ENCODE assay signal across 11 cellular contexts in the genomic region with DNA sequence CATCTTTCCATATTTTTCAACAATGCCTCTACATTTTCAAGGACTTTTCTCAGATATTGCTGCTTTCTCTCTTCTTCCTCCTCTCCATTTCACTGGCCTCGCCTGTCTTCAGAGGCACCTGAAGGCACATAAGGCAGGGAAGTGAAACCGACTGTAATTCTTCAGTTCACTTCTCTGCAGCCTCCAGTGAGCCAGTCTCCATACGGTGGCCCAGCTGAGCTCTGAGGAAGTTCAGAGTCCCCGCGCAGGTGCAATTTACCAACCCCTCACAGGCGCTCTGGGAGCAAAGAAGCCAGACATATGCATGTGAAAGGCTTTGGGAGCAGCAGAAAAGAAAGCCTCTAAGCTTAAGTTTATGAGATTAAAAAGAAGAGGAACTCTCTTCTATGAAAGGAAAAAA. TPM values are rescaled to one million over a fixed set of nuclear protein-coding genes. Genes with fewer than 3 reads are reported as not detected.
DNase-seq lines count a peak whose midpoint lies in the region; ATAC-seq and TF ChIP-seq lines count a peak whose summit lies in the region.
"Had no signal": no experiment of that assay in that cellular context is flagged by ENCODE, and none has a peak within 500 bp of the region (broad histone marks: within the 10 kb centered on the region; RNA-seq: fewer than 3 reads in every experiment).

No MANE protein-coding gene starts in this region.

- H3K27me3 ChIP-seq in BLaER1, result no peaks in the 10 kb centered on the region
- no peaks in the 10 kb centered on the region for H3K27me3 ChIP-seq in Caco-2 (replicated peaks; ENCODE audit: control insufficient read depth, insufficient read depth, low read length)

- H3K27ac Mint-ChIP-seq in Caco-2 (ENCODE audit: unreplicated experiment), result no peak overlapping the region
- no peak overlapping the region for H3K27ac Mint-ChIP-seq in activated T-cell treated with anti-CD3 and anti-CD28 coated beads, Interleukin-2, amount 50 U/mL, for 24 hours
- H3K27ac Mint-ChIP-seq in activated CD4-positive, alpha-beta memory T cell treated with anti-CD3 and anti-CD28 coated beads for 36 hours, result no peak overlapping the region

- H3K27ac ChIP-seq in BLaER1, result no peak overlapping the region

- BruUV-seq in Caco-2 (replicated peaks; lab: Mats Ljungman, UMichigan), result no TSS peak

- H3K4me2 ChIP-seq in BLaER1, result peak overlapping the region; percentile 59

- H3K4me3 Mint-ChIP-seq in Caco-2 (ENCODE audit: unreplicated experiment), result no peak overlapping the region
- no peak overlapping the region for H3K4me3 Mint-ChIP-seq in activated T-cell treated with anti-CD3 and anti-CD28 coated beads, Interleukin-2, amount 50 U/mL, for 24 hours
- no peak overlapping the region for H3K4me3 Mint-ChIP-seq in activated CD4-positive, alpha-beta memory T cell treated with anti-CD3 and anti-CD28 coated beads for 36 hours

- H3K9me3 ChIP-seq in BLaER1 (no peaks in the 10 kb centered on the region), Caco-2 (no peaks in the 10 kb centered on the region)

- intact Hi-C loops in Caco-2 (cut with micrococcal nuclease; ENCODE audit: unreplicated experiment), result no loop called here
- intact Hi-C loops in activated CD4-positive, alpha-beta memory T cell treated with anti-CD3 and anti-CD28 coated beads for 36 hours (cut with micrococcal nuclease), result no loop called here

- H3K36me3 ChIP-seq in BLaER1, result no peaks in the 10 kb centered on the region
- no peaks in the 10 kb centered on the region for H3K36me3 ChIP-seq in Caco-2 (ENCODE audit: control insufficient read depth, insufficient read depth, low read length)

- H3K4me1 ChIP-seq in BLaER1 (peaks cover 38% of the 10 kb centered on the region), Caco-2 (no peaks in the 10 kb centered on the region)

- no peak overlapping the region for H3K9ac ChIP-seq in BLaER1

- H3K9me3 Mint-ChIP-seq in Caco-2 (ENCODE audit: unreplicated experiment), result no peaks in the 10 kb centered on the region
- no peaks in the 10 kb centered on the region for H3K9me3 Mint-ChIP-seq in activated T-cell treated with anti-CD3 and anti-CD28 coated beads, Interleukin-2, amount 50 U/mL, for 24 hours
- H3K9me3 Mint-ChIP-seq in activated CD4-positive, alpha-beta memory T cell treated with anti-CD3 and anti-CD28 coated beads for 36 hours, result no peaks in the 10 kb centered on the region

- TF ChIP-seq CTCF in Caco-2 (IDR thresholded peaks at IDR 0.05; ENCODE audit: insufficient read depth in 1 of 2, low read depth in 1 of 2, low read length in 1 of 2, severe bottlenecking in 1 of 2, unreplicated experiment in 1 of 2), result no peak

- CTCF ChIA-PET in Caco-2 (lab: Charles Lee), result no interaction called here
- CTCF ChIA-PET in activated CD4-positive, alpha-beta memory T cell treated with anti-CD3 and anti-CD28 coated beads for 36 hours (lab: Charles Lee), result no interaction called here

- H3K4me3 ChIP-seq in BLaER1, result no peak overlapping the region
- no peak overlapping the region for H3K4me3 ChIP-seq in Caco-2 (ENCODE audit: low read depth, low read length)

- ATAC-seq in GM19328 (IDR thresholded peaks at IDR 0.05; ENCODE audit: unreplicated experiment), result peak; percentile 97
- peak; percentile 100 for ATAC-seq in HG02885 (IDR thresholded peaks at IDR 0.05; ENCODE audit: poor library complexity, unreplicated experiment)
- ATAC-seq: HCT116 had no signal

- DNase-seq in NCI-H69 (lab: John Stamatoyannopoulos, UW) (peak; percentile 67), Caco-2 (no peak), NCI-H345 treated with DMSO at 0.1 percent for 48 hours (lab: John Stamatoyannopoulos, UW; ENCODE audit: unreplicated experiment) (no peak)
- DNase-seq in activated T-cell treated with anti-CD3 and anti-CD28 coated beads, Interleukin-2, amount 50 U/mL, for 24 hours, result no peak
- DNase-seq in activated CD4-positive, alpha-beta memory T cell treated with anti-CD3 and anti-CD28 coated beads for 36 hours, result no peak
- DNase-seq: ACHN, mammary epithelial cell had no signal

- POLR2A ChIA-PET in Caco-2 (lab: Charles Lee), result no interaction called here
- POLR2A ChIA-PET in activated CD4-positive, alpha-beta memory T cell treated with anti-CD3 and anti-CD28 coated beads for 36 hours (lab: Charles Lee), result no interaction called here

- H3K27me3 Mint-ChIP-seq in Caco-2 (ENCODE audit: insufficient read depth, unreplicated experiment), result peaks cover 5% of the 10 kb centered on the region
- H3K27me3 Mint-ChIP-seq in activated T-cell treated with anti-CD3 and anti-CD28 coated beads, Interleukin-2, amount 50 U/mL, for 24 hours, result no peaks in the 10 kb centered on the region
- peaks cover 5% of the 10 kb centered on the region for H3K27me3 Mint-ChIP-seq in activated CD4-positive, alpha-beta memory T cell treated with anti-CD3 and anti-CD28 coated beads for 36 hours

- H3K4me1 Mint-ChIP-seq in Caco-2 (ENCODE audit: low read depth, unreplicated experiment), result no peaks in the 10 kb centered on the region
- H3K4me1 Mint-ChIP-seq in activated T-cell treated with anti-CD3 and anti-CD28 coated beads, Interleukin-2, amount 50 U/mL, for 24 hours (ENCODE audit: low read depth), result no peaks in the 10 kb centered on the region
- peaks cover 2% of the 10 kb centered on the region for H3K4me1 Mint-ChIP-seq in activated CD4-positive, alpha-beta memory T cell treated with anti-CD3 and anti-CD28 coated beads for 36 hours (ENCODE audit: low read depth)

- H3K36me3 Mint-ChIP-seq in Caco-2 (ENCODE audit: insufficient read depth, unreplicated experiment), result no peaks in the 10 kb centered on the region
- no peaks in the 10 kb centered on the region for H3K36me3 Mint-ChIP-seq in activated T-cell treated with anti-CD3 and anti-CD28 coated beads, Interleukin-2, amount 50 U/mL, for 24 hours (ENCODE audit: low read depth)
- H3K36me3 Mint-ChIP-seq in activated CD4-positive, alpha-beta memory T cell treated with anti-CD3 and anti-CD28 coated beads for 36 hours, result no peaks in the 10 kb centered on the region

- no peaks in the 10 kb centered on the region for H4K20me1 ChIP-seq in BLaER1

RNA-seq across cellular contexts. Expression of gene KLHL14, which starts 12.4 kb away (rescaled TPM):
- total RNA-seq in Caco-2 (2022), result not detected in 2 replicates
- not detected for total RNA-seq in activated CD4-positive, alpha-beta memory T cell treated with anti-CD3 and anti-CD28 coated beads for 36 hours
- total RNA-seq: mammary epithelial cell had no signal
